1 cellular context compared by ENCODE assay signal in the genomic region with DNA sequence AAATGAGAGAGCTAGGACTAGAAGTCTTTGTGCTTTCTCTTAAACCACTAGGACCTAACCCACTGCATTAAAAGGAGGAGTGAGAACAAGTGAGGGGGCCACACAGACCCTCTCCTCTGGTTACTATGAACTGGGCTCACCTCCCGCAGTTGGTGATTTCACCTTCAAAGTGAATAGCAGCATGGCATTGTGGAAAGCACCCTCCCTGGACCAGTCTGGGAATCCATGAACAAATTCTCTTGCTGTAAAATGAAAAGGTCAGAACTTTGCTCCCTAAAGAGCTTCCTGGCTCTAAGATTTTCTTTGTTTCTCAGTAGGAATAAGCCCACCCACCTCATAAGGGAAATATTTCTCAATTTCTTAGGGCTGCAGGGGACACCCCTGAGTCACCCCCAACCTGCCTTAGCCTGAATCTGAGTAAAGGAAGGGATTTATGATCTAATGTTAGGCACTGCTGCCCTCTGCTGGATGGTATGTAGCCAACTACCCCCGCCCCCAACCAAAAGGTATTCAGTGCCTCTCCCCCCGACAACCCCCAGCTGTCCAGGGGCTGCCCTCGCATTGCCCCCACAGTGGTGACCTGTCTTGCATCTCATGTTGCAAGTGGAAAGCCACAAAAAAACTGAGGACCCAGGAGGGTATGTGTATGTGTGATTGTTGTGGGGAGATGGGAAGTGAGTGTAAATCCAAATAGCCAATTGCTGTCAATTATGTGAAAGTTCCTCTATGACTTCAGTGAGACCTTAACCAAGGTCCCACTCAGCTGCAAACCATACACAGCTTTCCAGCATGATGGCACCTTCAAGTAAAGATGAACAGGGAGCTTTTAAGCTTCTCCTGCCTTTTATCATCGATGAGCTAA.
TF ChIP-seq lines count a peak whose summit lies in the region.

No MANE protein-coding gene starts in this region.

TF ChIP-seq in GM23338, 12 proteins besides CTCF, POLR2A, EP300 and RAD21 (continued from another document):
- TF ChIP-seq, protein P1, sequence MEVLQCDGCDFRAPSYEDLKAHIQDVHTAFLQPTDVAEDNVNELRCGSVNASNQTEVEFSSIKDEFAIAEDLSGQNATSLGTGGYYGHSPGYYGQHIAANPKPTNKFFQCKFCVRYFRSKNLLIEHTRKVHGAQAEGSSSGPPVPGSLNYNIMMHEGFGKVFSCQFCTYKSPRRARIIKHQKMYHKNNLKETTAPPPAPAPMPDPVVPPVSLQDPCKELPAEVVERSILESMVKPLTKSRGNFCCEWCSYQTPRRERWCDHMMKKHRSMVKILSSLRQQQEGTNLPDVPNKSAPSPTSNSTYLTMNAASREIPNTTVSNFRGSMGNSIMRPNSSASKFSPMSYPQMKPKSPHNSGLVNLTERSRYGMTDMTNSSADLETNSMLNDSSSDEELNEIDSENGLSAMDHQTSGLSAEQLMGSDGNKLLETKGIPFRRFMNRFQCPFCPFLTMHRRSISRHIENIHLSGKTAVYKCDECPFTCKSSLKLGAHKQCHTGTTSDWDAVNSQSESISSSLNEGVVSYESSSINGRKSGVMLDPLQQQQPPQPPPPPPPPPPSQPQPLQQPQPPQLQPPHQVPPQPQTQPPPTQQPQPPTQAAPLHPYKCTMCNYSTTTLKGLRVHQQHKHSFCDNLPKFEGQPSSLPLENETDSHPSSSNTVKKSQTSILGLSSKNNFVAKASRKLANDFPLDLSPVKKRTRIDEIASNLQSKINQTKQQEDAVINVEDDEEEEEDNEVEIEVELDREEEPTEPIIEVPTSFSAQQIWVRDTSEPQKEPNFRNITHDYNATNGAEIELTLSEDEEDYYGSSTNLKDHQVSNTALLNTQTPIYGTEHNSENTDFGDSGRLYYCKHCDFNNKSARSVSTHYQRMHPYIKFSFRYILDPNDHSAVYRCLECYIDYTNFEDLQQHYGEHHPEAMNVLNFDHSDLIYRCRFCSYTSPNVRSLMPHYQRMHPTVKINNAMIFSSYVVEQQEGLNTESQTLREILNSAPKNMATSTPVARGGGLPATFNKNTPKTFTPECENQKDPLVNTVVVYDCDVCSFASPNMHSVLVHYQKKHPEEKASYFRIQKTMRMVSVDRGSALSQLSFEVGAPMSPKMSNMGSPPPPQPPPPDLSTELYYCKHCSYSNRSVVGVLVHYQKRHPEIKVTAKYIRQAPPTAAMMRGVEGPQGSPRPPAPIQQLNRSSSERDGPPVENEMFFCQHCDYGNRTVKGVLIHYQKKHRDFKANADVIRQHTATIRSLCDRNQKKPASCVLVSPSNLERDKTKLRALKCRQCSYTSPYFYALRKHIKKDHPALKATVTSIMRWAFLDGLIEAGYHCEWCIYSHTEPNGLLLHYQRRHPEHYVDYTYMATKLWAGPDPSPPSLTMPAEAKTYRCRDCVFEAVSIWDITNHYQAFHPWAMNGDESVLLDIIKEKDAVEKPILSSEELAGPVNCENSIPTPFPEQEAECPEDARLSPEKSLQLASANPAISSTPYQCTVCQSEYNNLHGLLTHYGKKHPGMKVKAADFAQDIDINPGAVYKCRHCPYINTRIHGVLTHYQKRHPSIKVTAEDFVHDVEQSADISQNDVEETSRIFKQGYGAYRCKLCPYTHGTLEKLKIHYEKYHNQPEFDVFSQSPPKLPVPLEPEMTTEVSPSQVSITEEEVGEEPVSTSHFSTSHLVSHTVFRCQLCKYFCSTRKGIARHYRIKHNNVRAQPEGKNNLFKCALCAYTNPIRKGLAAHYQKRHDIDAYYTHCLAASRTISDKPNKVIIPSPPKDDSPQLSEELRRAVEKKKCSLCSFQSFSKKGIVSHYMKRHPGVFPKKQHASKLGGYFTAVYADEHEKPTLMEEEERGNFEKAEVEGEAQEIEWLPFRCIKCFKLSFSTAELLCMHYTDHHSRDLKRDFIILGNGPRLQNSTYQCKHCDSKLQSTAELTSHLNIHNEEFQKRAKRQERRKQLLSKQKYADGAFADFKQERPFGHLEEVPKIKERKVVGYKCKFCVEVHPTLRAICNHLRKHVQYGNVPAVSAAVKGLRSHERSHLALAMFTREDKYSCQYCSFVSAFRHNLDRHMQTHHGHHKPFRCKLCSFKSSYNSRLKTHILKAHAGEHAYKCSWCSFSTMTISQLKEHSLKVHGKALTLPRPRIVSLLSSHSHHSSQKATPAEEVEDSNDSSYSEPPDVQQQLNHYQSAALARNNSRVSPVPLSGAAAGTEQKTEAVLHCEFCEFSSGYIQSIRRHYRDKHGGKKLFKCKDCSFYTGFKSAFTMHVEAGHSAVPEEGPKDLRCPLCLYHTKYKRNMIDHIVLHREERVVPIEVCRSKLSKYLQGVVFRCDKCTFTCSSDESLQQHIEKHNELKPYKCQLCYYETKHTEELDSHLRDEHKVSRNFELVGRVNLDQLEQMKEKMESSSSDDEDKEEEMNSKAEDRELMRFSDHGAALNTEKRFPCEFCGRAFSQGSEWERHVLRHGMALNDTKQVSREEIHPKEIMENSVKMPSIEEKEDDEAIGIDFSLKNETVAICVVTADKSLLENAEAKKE (CRISPR knock-in tag; IDR thresholded peaks at IDR 0.05): no peak
- TF ChIP-seq ZNF114 (CRISPR knock-in tag; IDR thresholded peaks at IDR 0.05): no peak
- no peak for TF ChIP-seq EZH2phosphoT487 (IDR thresholded peaks at IDR 0.05; ENCODE audit: unreplicated experiment)
- TF ChIP-seq POLR2AphosphoS5 (IDR thresholded peaks at IDR 0.05; ENCODE audit: low read depth): no peak
